In the genomic region with DNA sequence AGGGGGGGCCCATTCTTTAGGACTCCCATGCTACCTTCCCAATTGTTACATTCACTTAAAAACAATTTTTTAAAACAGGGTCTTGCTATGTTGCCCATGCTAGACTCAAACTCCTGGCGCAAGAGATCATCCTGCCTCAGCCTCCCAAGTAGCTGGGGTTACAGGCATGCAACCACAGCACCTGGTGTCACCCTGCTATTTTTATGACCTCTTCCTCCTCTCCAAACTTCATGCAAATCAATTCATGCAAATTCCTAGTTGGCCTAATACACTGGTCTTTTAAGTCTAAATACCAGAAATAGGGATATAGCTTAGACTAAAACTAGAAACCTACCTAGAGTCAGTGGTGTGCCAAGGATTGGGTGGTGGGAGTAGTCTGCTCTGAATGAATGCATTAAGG, we compare ENCODE assay signal across 13 cellular contexts. TPM values are rescaled to one million over a fixed set of nuclear protein-coding genes. Genes with fewer than 3 reads are reported as not detected.
DNase-seq lines count a peak whose midpoint lies in the region; ATAC-seq and TF ChIP-seq lines count a peak whose summit lies in the region.
"Had no signal": no experiment of that assay in that cellular context is flagged by ENCODE, and none has a peak within 500 bp of the region (broad histone marks: within the 10 kb centered on the region; RNA-seq: fewer than 3 reads in every experiment).

No MANE protein-coding gene starts in this region.

- H3K4me3 ChIP-seq in GM12864 (ENCODE audit: low read depth, low read length): no peak overlapping the region
- H3K4me3 ChIP-seq in Loucy (ENCODE audit: low read length, poor library complexity, severe bottlenecking): no peak overlapping the region
- H3K4me3 ChIP-seq in mesendoderm (ENCODE audit: low read length): no peak overlapping the region
- H3K4me3 ChIP-seq: K562, upper lobe of right lung had no signal

- H3K23ac ChIP-seq in mesendoderm (ENCODE audit: low read length): no peak overlapping the region

- H3K79me1 ChIP-seq in mesendoderm (ENCODE audit: low read length): no peaks in the 10 kb centered on the region

- H3K9me3 ChIP-seq in Loucy (ENCODE audit: insufficient read depth, low read depth, low read length): no peaks in the 10 kb centered on the region
- H3K9me3 ChIP-seq: upper lobe of right lung had no signal

- H3F3A ChIP-seq in Loucy (ENCODE audit: low read depth): peaks cover 7% of the 10 kb centered on the region; the same call in 1 of the 2 replicates

- H3K4me2 ChIP-seq in Loucy (ENCODE audit: low read depth, low read length, poor library complexity, severe bottlenecking) (peak overlapping the region; percentile 3), mesendoderm (ENCODE audit: low read length) (no peak overlapping the region)

- DNase-seq in GM12864 (ENCODE audit: low read depth): peak; percentile 69
- no peak for DNase-seq in mesendoderm
- DNase-seq in cerebellar nuclear complex (lab: John Stamatoyannopoulos, UW): no peak
- no peak for DNase-seq in activated T-cell treated with anti-CD3 and anti-CD28 coated beads, Interleukin-2, amount 50 U/mL, for 1 hour
- no peak for DNase-seq in NCI-H146 treated with DMSO at 0.1 percent for 48 hours (lab: John Stamatoyannopoulos, UW; ENCODE audit: unreplicated experiment)
- DNase-seq: activated gamma-delta T cell treated with Interleukin-2 at 50 U/mL for 16 hours, DMS153, NCI-H2081 treated with DMSO at 0.1 percent for 48 hours, upper lobe of right lung had no signal

- H2BK120ac ChIP-seq in mesendoderm (ENCODE audit: low read depth, low read length): no peak overlapping the region

- H3K36me3 ChIP-seq in Loucy (ENCODE audit: insufficient read depth, low read length) (no peaks in the 10 kb centered on the region), mesendoderm (ENCODE audit: control insufficient read depth, insufficient read depth, low read length) (no peaks in the 10 kb centered on the region)
- H3K36me3 ChIP-seq: upper lobe of right lung had no signal

- H3K4me1 ChIP-seq in Loucy (ENCODE audit: insufficient read depth, low read length, poor library complexity, severe bottlenecking) (peaks cover 7% of the 10 kb centered on the region), mesendoderm (ENCODE audit: control insufficient read depth, low read depth, low read length) (no peaks in the 10 kb centered on the region)
- H3K4me1 ChIP-seq: upper lobe of right lung had no signal

- no peak overlapping the region for H2AFZ ChIP-seq in Loucy (ENCODE audit: low read length)

- no peak overlapping the region for H3K4ac ChIP-seq in mesendoderm (ENCODE audit: low read depth, low read length)

- no peak overlapping the region for H2AK5ac ChIP-seq in mesendoderm (ENCODE audit: low read length)

- H3K27me3 ChIP-seq in Loucy (ENCODE audit: insufficient read depth, low read length, poor library complexity, severe bottlenecking): no peaks in the 10 kb centered on the region
- H3K27me3 ChIP-seq in mesendoderm (ENCODE audit: insufficient read depth, low read length, poor library complexity): no peaks in the 10 kb centered on the region
- H3K27me3 ChIP-seq: upper lobe of right lung had no signal

- H2BK15ac ChIP-seq in mesendoderm (replicated peaks; ENCODE audit: low read depth): no peak overlapping the region

- TF ChIP-seq CTCF in GM12864 (IDR thresholded peaks at IDR 0.05; ENCODE audit: low read depth, low read length, missing control alignments): no peak
- TF ChIP-seq CTCF in Loucy (conservative IDR thresholded peaks at IDR 0.05; ENCODE audit: low read length): no peak

- no peak overlapping the region for H3K9ac ChIP-seq in Loucy (ENCODE audit: low read depth, low read length, poor library complexity, severe bottlenecking)
- H3K9ac ChIP-seq in mesendoderm (ENCODE audit: low read length): no peak overlapping the region

- no peak overlapping the region for H3K27ac ChIP-seq in mesendoderm (ENCODE audit: low read depth, low read length)
- H3K27ac ChIP-seq: upper lobe of right lung had no signal

- ATAC-seq in GM19397 (IDR thresholded peaks at IDR 0.05; ENCODE audit: unreplicated experiment) (peak; percentile 80), HG02678 (IDR thresholded peaks at IDR 0.05; ENCODE audit: unreplicated experiment) (peak; percentile 74)
- ATAC-seq: upper lobe of right lung had no signal

- no peak overlapping the region for H2BK5ac ChIP-seq in mesendoderm (ENCODE audit: low read length)

- no CpG with 5 or more reads among the region's 1 CpG for WGBS in mesendoderm (ENCODE audit: extremely low coverage, insufficient coverage, low lambda C conversion rate)

- no peaks in the 10 kb centered on the region for H4K20me1 ChIP-seq in Loucy (ENCODE audit: insufficient read depth, low read length, poor library complexity, severe bottlenecking)

- H4K5ac ChIP-seq in mesendoderm (ENCODE audit: low read length): no peak overlapping the region

- no peak overlapping the region for H4K8ac ChIP-seq in mesendoderm (ENCODE audit: low read depth, low read length)

- no peak overlapping the region for H3K56ac ChIP-seq in mesendoderm (ENCODE audit: low read length)

- H3K18ac ChIP-seq in mesendoderm (ENCODE audit: low read length): no peak overlapping the region

- H3K79me2 ChIP-seq in Loucy (ENCODE audit: insufficient read depth, low read length) (0 out of 2 replicates have a peak, but pooled peaks cover 4% of the 10 kb centered on the region), mesendoderm (ENCODE audit: control insufficient read depth, insufficient read depth, low read length) (no peaks in the 10 kb centered on the region)

- no peaks in the 10 kb centered on the region for H3K9me2 ChIP-seq in Loucy (replicated peaks; ENCODE audit: low read depth, low read length)

RNA-seq across cellular contexts. Expression of a gene that starts 30.1 kb away (rescaled TPM):
- 0.10 TPM for polyA plus RNA-seq in mesendoderm (2013, experiment 1 of 2)
- 0.03 TPM for polyA plus RNA-seq in mesendoderm (2013, experiment 2 of 2)

RNA-seq across cellular contexts. Expression of a gene that starts 40.1 kb away (rescaled TPM):
- polyA plus RNA-seq in mesendoderm (2013, experiment 1 of 2): 30.1 TPM
- 30.7 TPM for polyA plus RNA-seq in mesendoderm (2013, experiment 2 of 2)
